In genomic region chr13:45895880-45896279, GRCh38 we compare ENCODE assay signal across 34 cellular contexts. TPM values are rescaled to one million over a fixed set of nuclear protein-coding genes. Genes with fewer than 3 reads are reported as not detected.
"Had no signal": no experiment of that assay in that cellular context is flagged by ENCODE, and none has a peak within 500 bp of the region (broad histone marks: within the 10 kb centered on the region; RNA-seq: fewer than 3 reads in every experiment).

No MANE protein-coding gene starts in this region.

- H3K36me3 ChIP-seq: esophagus squamous epithelium, gastroesophageal sphincter, heart right ventricle, WERI-Rb-1 had no signal

- H3K4me3 ChIP-seq: esophagus squamous epithelium, gastroesophageal sphincter, heart right ventricle had no signal

- H3K27ac Mint-ChIP-seq: activated B cell treated with CpG ODN at 0.5 μM for 24 hours; activated CD8-positive, alpha-beta T cell treated with anti-CD3 and anti-CD28 coated beads for 36 hours; activated naive CD8-positive, alpha-beta T cell; activated T-helper 17 cell treated with anti-CD3 and anti-CD28 coated beads, Interleukin-2, amount 50 U/mL, for 72 hours; effector memory CD8-positive, alpha-beta T cell; T-helper 17 cell; T-helper 2 cell treated with Interferon-gamma antibody and Interleukin-4, amounts not matched to agents 5 μg/mL and 100 μg/mL, for 36 hours had no signal

- H3K4me1 ChIP-seq: esophagus squamous epithelium, gastroesophageal sphincter, heart right ventricle had no signal

- H3K4me1 Mint-ChIP-seq: activated B cell treated with CpG ODN at 0.5 μM for 24 hours; activated T-helper 17 cell treated with anti-CD3 and anti-CD28 coated beads, Interleukin-2, amount 50 U/mL, for 72 hours had no signal

- ATAC-seq: activated CD4-positive, CD25-positive, alpha-beta regulatory T cell treated with anti-CD3 and anti-CD28 coated beads, Interleukin-2, amount 50 U/mL, for 24 hours; activated CD8-positive, alpha-beta T cell treated with anti-CD3 and anti-CD28 coated beads for 36 hours; activated T-cell treated with anti-CD3 and anti-CD28 coated beads, Interleukin-2, amount 50 U/mL, for 4 hours; activated T-helper 17 cell treated with anti-CD3 and anti-CD28 coated beads, Interleukin-2, amount 50 U/mL, for 72 hours; effector memory CD8-positive, alpha-beta T cell; gastroesophageal sphincter; heart right ventricle; T-helper 17 cell had no signal

- H3K27me3 Mint-ChIP-seq: activated naive CD8-positive, alpha-beta T cell had no signal

- H3K9me3 Mint-ChIP-seq: activated B cell treated with CpG ODN at 0.5 μM for 24 hours; activated CD8-positive, alpha-beta T cell treated with anti-CD3 and anti-CD28 coated beads for 36 hours; activated T-cell treated with anti-CD3 and anti-CD28 coated beads, Interleukin-2, amount 50 U/mL, for 4 hours; activated T-helper 17 cell treated with anti-CD3 and anti-CD28 coated beads, Interleukin-2, amount 50 U/mL, for 72 hours; effector memory CD8-positive, alpha-beta T cell; T-helper 2 cell treated with Interferon-gamma antibody and Interleukin-4, amounts not matched to agents 5 μg/mL and 100 μg/mL, for 36 hours had no signal

- H3K36me3 Mint-ChIP-seq: activated naive CD8-positive, alpha-beta T cell had no signal

- DNase-seq: activated B cell treated with CpG ODN at 0.5 μM for 24 hours; activated CD4-positive, alpha-beta T cell treated with anti-CD3 and anti-CD28 coated beads for 48 hours; activated CD4-positive, alpha-beta T cell treated with anti-CD3 and anti-CD28 coated beads, Interleukin-2, amount 50 U/mL, for 1 hour; activated CD4-positive, alpha-beta T cell treated with anti-CD3 and anti-CD28 coated beads, Interleukin-2, amount 50 U/mL, for 48 hours; activated CD8-positive, alpha-beta memory T cell treated with anti-CD3 and anti-CD28 coated beads for 24 hours; activated CD8-positive, alpha-beta T cell treated with anti-CD3 and anti-CD28 coated beads for 36 hours; activated effector memory CD4-positive, alpha-beta T cell treated with Interleukin-2 at 50 U/mL for 16 hours; activated gamma-delta T cell treated with Interleukin-2 at 50 U/mL for 16 hours; activated naive CD4-positive, alpha-beta T cell treated with anti-CD3 and anti-CD28 coated beads, Interleukin-2, amount 50 U/mL, for 16 hours; activated naive CD4-positive, alpha-beta T cell treated with Interleukin-2 at 50 U/mL for 16 hours; activated T-cell treated with anti-CD3 and anti-CD28 coated beads, Interleukin-2, amount 50 U/mL, for 4 hours; amniotic stem cell; anterior cingulate cortex; caudate nucleus; cortex of kidney; dermis blood vessel endothelial cell; effector CD4-positive, alpha-beta T cell; effector memory CD8-positive, alpha-beta T cell; esophagus squamous epithelium; foreskin melanocyte; heart right ventricle; T-helper 17 cell; T1000; WERI-Rb-1 had no signal

- H3K4me3 Mint-ChIP-seq: activated B cell treated with CpG ODN at 0.5 μM for 24 hours; activated CD8-positive, alpha-beta T cell treated with anti-CD3 and anti-CD28 coated beads for 36 hours; activated naive CD8-positive, alpha-beta T cell; activated T-cell treated with anti-CD3 and anti-CD28 coated beads, Interleukin-2, amount 50 U/mL, for 4 hours; activated T-helper 17 cell treated with anti-CD3 and anti-CD28 coated beads, Interleukin-2, amount 50 U/mL, for 72 hours; effector memory CD8-positive, alpha-beta T cell; T-helper 17 cell; T-helper 2 cell treated with Interferon-gamma antibody and Interleukin-4, amounts not matched to agents 5 μg/mL and 100 μg/mL, for 36 hours had no signal

- H3K9me3 ChIP-seq: esophagus squamous epithelium, gastroesophageal sphincter, heart right ventricle had no signal

- H3K27ac ChIP-seq: epithelial cell of prostate, esophagus squamous epithelium, gastroesophageal sphincter, heart right ventricle, WERI-Rb-1 had no signal

RNA-seq across cellular contexts. Expression of gene SIAH3, which starts 44.3 kb away (rescaled TPM):
- total RNA-seq: activated B cell treated with CpG ODN at 0.5 μM for 24 hours, dermis blood vessel endothelial cell, endothelial cell of umbilical vein, fibroblast of lung, gastroesophageal sphincter, glomerular endothelial cell had no signal
- polyA plus RNA-seq: adipose tissue, fibroblast of lung had no signal
